ENCODE assay signal across 16 cellular contexts in the genomic region with DNA sequence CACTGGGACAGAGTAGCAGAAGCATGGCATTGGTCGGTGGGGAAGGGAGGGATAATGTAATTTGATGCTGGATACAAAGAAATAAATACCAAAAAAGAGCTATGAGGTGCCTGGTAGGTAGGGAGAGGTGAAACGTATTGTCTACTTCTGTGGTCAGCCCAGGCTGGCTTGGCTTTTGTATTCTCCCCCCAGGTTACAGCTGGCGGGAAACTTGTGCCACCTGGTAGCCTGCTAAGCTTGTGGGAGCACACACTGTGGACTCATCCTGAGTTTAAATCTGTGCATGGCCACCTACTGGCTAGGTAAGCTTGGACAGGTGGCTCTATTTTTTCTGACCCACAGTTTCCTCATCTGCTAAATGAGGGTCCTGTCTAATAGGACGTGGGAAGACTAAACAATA.
DNase-seq lines count a peak whose midpoint lies in the region; ATAC-seq and TF ChIP-seq lines count a peak whose summit lies in the region.
"Had no signal": no experiment of that assay in that cellular context is flagged by ENCODE, and none has a peak within 500 bp of the region (broad histone marks: within the 10 kb centered on the region; RNA-seq: fewer than 3 reads in every experiment).

No MANE protein-coding gene starts in this region.

- POLR2A ChIA-PET in WTC11 (lab: Charles Lee), result no interaction called here

- H3K27ac Mint-ChIP-seq in GM23338, result no peak overlapping the region
- H3K27ac Mint-ChIP-seq in WTC11, result no peak overlapping the region
- H3K27ac Mint-ChIP-seq: CD8-positive, alpha-beta memory T cell had no signal

- no peaks in the 10 kb centered on the region for H3K9me3 Mint-ChIP-seq in GM23338
- no peaks in the 10 kb centered on the region for H3K9me3 Mint-ChIP-seq in WTC11
- H3K9me3 Mint-ChIP-seq: IgD-negative memory B cell had no signal

- H4K20me1 ChIP-seq in GM23338 (replicated peaks; ENCODE audit: insufficient read depth), result no peaks in the 10 kb centered on the region
- H4K20me1 ChIP-seq: BLaER1 had no signal

- peaks cover 7% of the 10 kb centered on the region; the same call in 1 of the 2 replicates for H3K4me1 ChIP-seq in GM23338 (ENCODE audit: insufficient read depth)
- H3K4me1 ChIP-seq: BLaER1, HAP-1 had no signal

- no peak overlapping the region for H3K4me2 ChIP-seq in GM23338
- H3K4me2 ChIP-seq: BLaER1 had no signal

- no peaks in the 10 kb centered on the region for H3K36me3 Mint-ChIP-seq in GM23338 (ENCODE audit: low read depth)
- H3K36me3 Mint-ChIP-seq in WTC11, result no peaks in the 10 kb centered on the region
- H3K36me3 Mint-ChIP-seq: CD8-positive, alpha-beta memory T cell; IgD-negative memory B cell had no signal

- H3K36me3 ChIP-seq in GM23338 (ENCODE audit: insufficient read depth), result no peaks in the 10 kb centered on the region; the same call in 1 of the 2 replicates
- H3K36me3 ChIP-seq: BLaER1, HAP-1 had no signal

- H3K79me2 ChIP-seq in GM23338 (replicated peaks; ENCODE audit: insufficient read depth), result no peaks in the 10 kb centered on the region

- no peak for TF ChIP-seq CTCF in GM23338 (conservative IDR thresholded peaks at IDR 0.05; ENCODE audit: low read depth in 2 of 2)
- TF ChIP-seq CTCF in WTC11 (IDR thresholded peaks at IDR 0.05), result no peak

- H3K27me3 Mint-ChIP-seq in GM23338 (ENCODE audit: insufficient read depth, low read depth, poor library complexity), result peaks cover 6% of the 10 kb centered on the region
- H3K27me3 Mint-ChIP-seq in WTC11 (ENCODE audit: low read depth), result no peaks in the 10 kb centered on the region

- H3K4me1 Mint-ChIP-seq in GM23338 (peaks cover 10% of the 10 kb centered on the region), WTC11 (peaks cover 18% of the 10 kb centered on the region)
- H3K4me1 Mint-ChIP-seq: CD8-positive, alpha-beta memory T cell had no signal

- DNase-seq in NCI-H2196 treated with DMSO at 0.1 percent for 48 hours (lab: John Stamatoyannopoulos, UW; ENCODE audit: unreplicated experiment) (peak; percentile 16), NCI-H2196 (lab: John Stamatoyannopoulos, UW; ENCODE audit: unreplicated experiment) (no peak), GM23338 (ENCODE audit: low spot score) (no peak), WTC11 (ENCODE audit: low spot score) (no peak), islet precursor cell (peak; percentile 20), NCI-H345 (lab: John Stamatoyannopoulos, UW) (no peak), NCI-H1417 (lab: John Stamatoyannopoulos, UW) (no peak)
- DNase-seq: 8988T; AML-193; CD8-positive, alpha-beta memory T cell; DMS53; GOT3 had no signal

- no peak overlapping the region for H3K4me3 Mint-ChIP-seq in GM23338
- H3K4me3 Mint-ChIP-seq in WTC11, result no peak overlapping the region
- H3K4me3 Mint-ChIP-seq: CD8-positive, alpha-beta memory T cell; IgD-negative memory B cell had no signal

- no peaks in the 10 kb centered on the region for H3K9me2 ChIP-seq in GM23338 (ENCODE audit: insufficient read depth)

- no peaks in the 10 kb centered on the region for H3F3A ChIP-seq in GM23338 (replicated peaks; ENCODE audit: low read depth)

- peak; percentile 32; the same call in 1 of the 3 replicates for ATAC-seq in GM23338
- peak; percentile 24; the same call in 1 of the 2 replicates for ATAC-seq in WTC11
- ATAC-seq in HG02970 (IDR thresholded peaks at IDR 0.05; ENCODE audit: low FRiP score, unreplicated experiment), result no peak

- H2AFZ ChIP-seq in GM23338, result no peak overlapping the region

- CTCF ChIA-PET in WTC11 (lab: Charles Lee), result interaction anchor here (1.3 kb wide), 1 partner anchor 151 kb away, joined by 3 read pairs; no protein-coding TSS in a partner anchor

- no peak overlapping the region for H3K4me3 ChIP-seq in GM23338
- H3K4me3 ChIP-seq: BLaER1, HAP-1 had no signal

- no peaks in the 10 kb centered on the region for H3K27me3 ChIP-seq in GM23338 (ENCODE audit: insufficient read depth)
- H3K27me3 ChIP-seq: BLaER1 had no signal

- no peak overlapping the region for H3K27ac ChIP-seq in GM23338 (ENCODE audit: low read depth)
- H3K27ac ChIP-seq: BLaER1 had no signal

TF ChIP-seq in GM23338, 12 proteins besides CTCF, POLR2A, EP300 and RAD21 (continues in another document):
- TF ChIP-seq POLR2AphosphoS5 (IDR thresholded peaks at IDR 0.05; ENCODE audit: low read depth), result no peak

TF ChIP-seq in WTC11, 78 proteins besides CTCF, POLR2A, EP300 and RAD21:
- TF ChIP-seq ARID4B (CRISPR knock-in tag; IDR thresholded peaks at IDR 0.05; ENCODE audit: borderline replicate concordance) (no peak), ZNF396 (CRISPR knock-in tag; IDR thresholded peaks at IDR 0.05; ENCODE audit: borderline replicate concordance) (no peak), GRHL2 (CRISPR knock-in tag; IDR thresholded peaks at IDR 0.05; ENCODE audit: insufficient replicate concordance, severe bottlenecking) (no peak), ZNF138 (CRISPR knock-in tag; conservative IDR thresholded peaks at IDR 0.05) (no peak), ATF1 (CRISPR knock-in tag; IDR thresholded peaks at IDR 0.05) (no peak), JUN (CRISPR knock-in tag; IDR thresholded peaks at IDR 0.05) (no peak), SMAD3 (CRISPR knock-in tag; IDR thresholded peaks at IDR 0.05; ENCODE audit: borderline replicate concordance) (no peak), TEAD4 (CRISPR knock-in tag; IDR thresholded peaks at IDR 0.05) (no peak), EMX1 (CRISPR knock-in tag; IDR thresholded peaks at IDR 0.05) (no peak), SMAD4 (CRISPR knock-in tag; IDR thresholded peaks at IDR 0.05) (no peak), NR3C1 (CRISPR knock-in tag; conservative IDR thresholded peaks at IDR 0.05; ENCODE audit: low read depth) (no peak)
- TF ChIP-seq, protein P1, sequence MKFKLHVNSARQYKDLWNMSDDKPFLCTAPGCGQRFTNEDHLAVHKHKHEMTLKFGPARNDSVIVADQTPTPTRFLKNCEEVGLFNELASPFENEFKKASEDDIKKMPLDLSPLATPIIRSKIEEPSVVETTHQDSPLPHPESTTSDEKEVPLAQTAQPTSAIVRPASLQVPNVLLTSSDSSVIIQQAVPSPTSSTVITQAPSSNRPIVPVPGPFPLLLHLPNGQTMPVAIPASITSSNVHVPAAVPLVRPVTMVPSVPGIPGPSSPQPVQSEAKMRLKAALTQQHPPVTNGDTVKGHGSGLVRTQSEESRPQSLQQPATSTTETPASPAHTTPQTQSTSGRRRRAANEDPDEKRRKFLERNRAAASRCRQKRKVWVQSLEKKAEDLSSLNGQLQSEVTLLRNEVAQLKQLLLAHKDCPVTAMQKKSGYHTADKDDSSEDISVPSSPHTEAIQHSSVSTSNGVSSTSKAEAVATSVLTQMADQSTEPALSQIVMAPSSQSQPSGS (CRISPR knock-in tag; IDR thresholded peaks at IDR 0.05; ENCODE audit: borderline replicate concordance, low read depth), result no peak
- TF ChIP-seq, protein P2, sequence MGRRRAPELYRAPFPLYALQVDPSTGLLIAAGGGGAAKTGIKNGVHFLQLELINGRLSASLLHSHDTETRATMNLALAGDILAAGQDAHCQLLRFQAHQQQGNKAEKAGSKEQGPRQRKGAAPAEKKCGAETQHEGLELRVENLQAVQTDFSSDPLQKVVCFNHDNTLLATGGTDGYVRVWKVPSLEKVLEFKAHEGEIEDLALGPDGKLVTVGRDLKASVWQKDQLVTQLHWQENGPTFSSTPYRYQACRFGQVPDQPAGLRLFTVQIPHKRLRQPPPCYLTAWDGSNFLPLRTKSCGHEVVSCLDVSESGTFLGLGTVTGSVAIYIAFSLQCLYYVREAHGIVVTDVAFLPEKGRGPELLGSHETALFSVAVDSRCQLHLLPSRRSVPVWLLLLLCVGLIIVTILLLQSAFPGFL (CRISPR knock-in tag; IDR thresholded peaks at IDR 0.05; ENCODE audit: borderline replicate concordance), result no peak

Comparison
In these comparisons a context has a peak if more than half of its experiments do, and no peak if none do; other contexts are left out.
1. DNase-seq: peak in NCI-H2196 treated with DMSO at 0.1 percent for 48 hours (single experiment) and islet precursor cell (single experiment); none in NCI-H2196 (single experiment), GM23338 (single experiment), WTC11 (single experiment), NCI-H345 (single experiment) and NCI-H1417 (0 of 3).